Comparison of ENCODE assay signal across 1 cellular context in genomic region chr12:46209914-46210834, GRCh38.
TF ChIP-seq lines count a peak whose summit lies in the region.

No MANE protein-coding gene starts in this region.

TF ChIP-seq in GM12878, 131 proteins besides CTCF, POLR2A, EP300 and RAD21 (continued from another document and continues in another):
- TF ChIP-seq ZNF592 (IDR thresholded peaks at IDR 0.05) (peak; percentile 84; the same call in 1 of the 2 replicates), CHD1 (IDR thresholded peaks at IDR 0.05; ENCODE audit: low read depth, low read length) (no peak), LARP7 (IDR thresholded peaks at IDR 0.05) (no peak), ELK1 (IDR thresholded peaks at IDR 0.05; ENCODE audit: low read depth, low read length) (no peak), MTA3 (IDR thresholded peaks at IDR 0.05; ENCODE audit: borderline replicate concordance, low read length) (peak; percentile 74; the same call in 1 of the 2 replicates), GABPA (IDR thresholded peaks at IDR 0.05; ENCODE audit: low read depth) (peak; percentile 32; the same call in 1 of the 2 replicates), HDGF (IDR thresholded peaks at IDR 0.05) (peak; percentile 71), ATF2 (IDR thresholded peaks at IDR 0.05; ENCODE audit: low read length) (peak; percentile 77), PKNOX1 (IDR thresholded peaks at IDR 0.05) (peak; percentile 25; the same call in 1 of the 2 replicates), JUND (IDR thresholded peaks at IDR 0.05; ENCODE audit: low read depth, low read length) (no peak), SKIL (IDR thresholded peaks at IDR 0.05; ENCODE audit: low read depth, poor library complexity, severe bottlenecking) (peak; percentile 32), ATF7 (IDR thresholded peaks at IDR 0.05; ENCODE audit: low read depth) (peak; percentile 78), ESRRA (IDR thresholded peaks at IDR 0.05; ENCODE audit: low read length) (no peak), NFYA (IDR thresholded peaks at IDR 0.05; ENCODE audit: borderline replicate concordance, low read depth, low read length) (no peak), POLR2AphosphoS2 (IDR thresholded peaks at IDR 0.05; ENCODE audit: low read depth, low read length) (no peak), MLLT1 (IDR thresholded peaks at IDR 0.05) (peak; percentile 73), SMAD1 (IDR thresholded peaks at IDR 0.05; ENCODE audit: low read depth, partially characterized antibody) (peak; percentile 32), NR2C2 (IDR thresholded peaks at IDR 0.05; ENCODE audit: borderline replicate concordance, control insufficient read depth, insufficient read length, low read depth) (no peak), POLR2AphosphoS5 (IDR thresholded peaks at IDR 0.05; ENCODE audit: low read length) (peak; percentile 42; the same call in 1 of the 2 replicates), ZZZ3 (IDR thresholded peaks at IDR 0.05; ENCODE audit: control insufficient read depth, insufficient read length, low read depth) (no peak), SUZ12 (IDR thresholded peaks at IDR 0.05; ENCODE audit: unreplicated experiment) (no peak), RELB (IDR thresholded peaks at IDR 0.05; ENCODE audit: low read depth) (peak; percentile 86), SIX5 (IDR thresholded peaks at IDR 0.05; ENCODE audit: low read depth, low read length, severe bottlenecking) (no peak), YY1 (IDR thresholded peaks at IDR 0.05; ENCODE audit: low read depth, low read length) (0 out of 2 replicates have a peak, but pooled peaks have one; percentile 55), NFXL1 (IDR thresholded peaks at IDR 0.05; ENCODE audit: borderline replicate concordance) (no peak), BRCA1 (IDR thresholded peaks at IDR 0.05; ENCODE audit: low read depth, low read length) (no peak), IKZF2 (IDR thresholded peaks at IDR 0.05) (peak; percentile 97), HDAC2 (IDR thresholded peaks at IDR 0.05) (no peak), ETV6 (conservative IDR thresholded peaks at IDR 0.05 in 1 of 2, IDR thresholded peaks at IDR 0.05 in 1 of 2; ENCODE audit: borderline replicate concordance in 1 of 2, low read depth in 1 of 2) (peak in 1 of 2 experiments; percentile 89; a peak in 2 of 4 replicates), TCF12 (IDR thresholded peaks at IDR 0.05; ENCODE audit: low read depth, low read length) (peak; percentile 99), MYB (IDR thresholded peaks at IDR 0.05; ENCODE audit: borderline replicate concordance, low read depth, low read length) (no peak), CREM (IDR thresholded peaks at IDR 0.05; ENCODE audit: low read depth) (peak; percentile 86), CHD2 (IDR thresholded peaks at IDR 0.05; ENCODE audit: borderline replicate concordance, low read depth, low read length) (peak; percentile 86), NBN (IDR thresholded peaks at IDR 0.05) (peak; percentile 57), CREB1 (IDR thresholded peaks at IDR 0.05; ENCODE audit: low read depth) (no peak), CBX3 (IDR thresholded peaks at IDR 0.05; ENCODE audit: borderline replicate concordance, low read depth) (no peak), E2F4 (IDR thresholded peaks at IDR 0.05; ENCODE audit: low read depth, low read length) (no peak), USF2 (IDR thresholded peaks at IDR 0.05; ENCODE audit: borderline replicate concordance, low read depth, low read length) (no peak), TCF3 (IDR thresholded peaks at IDR 0.05; ENCODE audit: borderline replicate concordance, insufficient read depth, low read depth, low read length) (peak; percentile 99), ZNF274 (IDR thresholded peaks at IDR 0.05; ENCODE audit: insufficient read depth, insufficient read length) (no peak), CEBPB (IDR thresholded peaks at IDR 0.05; ENCODE audit: borderline replicate concordance in 1 of 2, low read depth in 2 of 2, low read length in 2 of 2) (no peak; a peak in 1 of 4 replicates), HSF1 (IDR thresholded peaks at IDR 0.05; ENCODE audit: low read depth, low read length) (no peak), CBX5 (IDR thresholded peaks at IDR 0.05; ENCODE audit: low read depth) (peak; percentile 60; the same call in 1 of the 2 replicates), PBX3 (IDR thresholded peaks at IDR 0.05; ENCODE audit: insufficient replicate concordance, low read depth, low read length) (no peak)
